Comparison of ENCODE assay signal across 5 cellular contexts in genomic region chr6:165019681-165020080, GRCh38.
"Had no signal": no experiment of that assay in that cellular context is flagged by ENCODE, and none has a peak within 500 bp of the region (broad histone marks: within the 10 kb centered on the region; RNA-seq: fewer than 3 reads in every experiment).

No MANE protein-coding gene starts in this region.

- FAIRE-seq: HTR-8/SVneo, K562 had no signal

- DNase-seq: IMR-90, KBM-7 had no signal

- H3K4me3 ChIP-seq: K562 had no signal

- H3K27ac ChIP-seq: HL-60 had no signal

- ATAC-seq: K562 had no signal
